8 cellular contexts compared by ENCODE assay signal in genomic region chr12:111685322-111685810, GRCh38. TPM values are rescaled to one million over a fixed set of nuclear protein-coding genes. Genes with fewer than 3 reads are reported as not detected.
DNase-seq lines count a peak whose midpoint lies in the region; ATAC-seq and TF ChIP-seq lines count a peak whose summit lies in the region.

No MANE protein-coding gene starts in this region.

- peaks cover 24% of the 10 kb centered on the region for H3K79me1 ChIP-seq in mesenchymal stem cell (replicated peaks; ENCODE audit: low read length, poor library complexity, severe bottlenecking)

- peak overlapping the region; percentile 96 for H3K9ac ChIP-seq in mesenchymal stem cell (ENCODE audit: low read length)

- no peak overlapping the region for H2BK15ac ChIP-seq in mesenchymal stem cell (ENCODE audit: low read depth, poor library complexity, severe bottlenecking)

- no peak for TF ChIP-seq POLR2A in breast epithelium (IDR thresholded peaks at IDR 0.05)
- no peak for TF ChIP-seq POLR2A in uterus (IDR thresholded peaks at IDR 0.05)

- H3K4me2 ChIP-seq in mesenchymal stem cell (ENCODE audit: low read length, poor library complexity, severe bottlenecking): peak overlapping the region; percentile 75

- H3K9me3 ChIP-seq in breast epithelium (no peaks in the 10 kb centered on the region), mesenchymal stem cell (ENCODE audit: control insufficient read depth, low read length) (no peaks in the 10 kb centered on the region), uterus (no peaks in the 10 kb centered on the region)

- peak overlapping the region; percentile 86 for H3K27ac ChIP-seq in C4-2B
- peak overlapping the region; percentile 88 to 91 for H3K27ac ChIP-seq in breast epithelium
- no peak overlapping the region for H3K27ac ChIP-seq in mesenchymal stem cell (ENCODE audit: low read length, poor library complexity, severe bottlenecking)
- peak overlapping the region; percentile 79 to 86 for H3K27ac ChIP-seq in uterus

- H2BK12ac ChIP-seq in mesenchymal stem cell (ENCODE audit: low read length in 2 of 2): no peak overlapping the region

- H3K4me1 ChIP-seq in breast epithelium (peaks cover 2 to 13% of the 10 kb centered on the region in 2 donors), mesenchymal stem cell (ENCODE audit: control insufficient read depth, insufficient read depth, low read depth, low read length) (peaks cover 7% of the 10 kb centered on the region), uterus (no peaks in the 10 kb centered on the region)

- H3K4me3 ChIP-seq in breast epithelium (peak overlapping the region; percentile 83 to 100 (median 91)), mesenchymal stem cell (ENCODE audit: insufficient read depth in 1 of 2, low read depth in 1 of 2, low read length in 2 of 2) (peak overlapping the region; percentile 95 to 98), uterus (peak overlapping the region; percentile 94 to 100)

- H2AFZ ChIP-seq in mesenchymal stem cell (ENCODE audit: low read depth, low read length): peak overlapping the region; percentile 67

- 1% methylated on average over 36 of the region's 36 CpGs for WGBS in mesenchymal stem cell

- no peak overlapping the region for H3K23ac ChIP-seq in mesenchymal stem cell (ENCODE audit: low read length in 2 of 2)

- H3K36me3 ChIP-seq in breast epithelium (peaks cover 11% of the 10 kb centered on the region), mesenchymal stem cell (ENCODE audit: control insufficient read depth in 1 of 2, insufficient read depth in 2 of 2, low read depth in 1 of 2, low read length in 2 of 2) (peaks cover 11 to 27% of the 10 kb centered on the region in 2 experiments), uterus (no peaks in the 10 kb centered on the region)

- DNase-seq in LHCN-M2 (ENCODE audit: low read depth) (peak; percentile 9), breast epithelium (ENCODE audit: low spot score in 2 of 2) (no peak), mesenchymal stem cell (no peak), uterus (no peak), NCI-H128 (lab: John Stamatoyannopoulos, UW; ENCODE audit: unreplicated experiment) (no peak)
- no peak for DNase-seq in activated effector memory CD4-positive, alpha-beta T cell treated with Interleukin-2 at 50 U/mL for 16 hours

- peak overlapping the region; percentile 68 for H2BK5ac ChIP-seq in mesenchymal stem cell (ENCODE audit: low read depth, low read length, poor library complexity, severe bottlenecking)

- H3K14ac ChIP-seq in mesenchymal stem cell (ENCODE audit: low read length in 2 of 2): no peak overlapping the region

- H4K8ac ChIP-seq in mesenchymal stem cell (ENCODE audit: low read length): peak overlapping the region; percentile 27

- no peaks in the 10 kb centered on the region for H3K27me3 ChIP-seq in breast epithelium
- no peaks in the 10 kb centered on the region for H3K27me3 ChIP-seq in mesenchymal stem cell (ENCODE audit: control insufficient read depth in 1 of 2, insufficient read depth in 1 of 2, low read length in 2 of 2)
- H3K27me3 ChIP-seq in uterus: no peaks in the 10 kb centered on the region

- no peak overlapping the region for H2BK120ac ChIP-seq in mesenchymal stem cell (ENCODE audit: low read depth, low read length)

- peak; percentile 6 for ATAC-seq in GM21367 (IDR thresholded peaks at IDR 0.05; ENCODE audit: unreplicated experiment)

- intact Hi-C loops in breast epithelium (cut with DNase I; ENCODE audit: low total_unique reads) (no loop called here), uterus (cut with DNase I; ENCODE audit: low total_unique reads) (no loop called here)

- peak overlapping the region; percentile 50 to 69 for H3K18ac ChIP-seq in mesenchymal stem cell (ENCODE audit: low read depth in 1 of 2, low read length in 2 of 2)

- H3K4ac ChIP-seq in mesenchymal stem cell (ENCODE audit: low read depth in 1 of 2, low read length in 2 of 2): peak overlapping the region in 1 of 2 experiments; percentile 95

- no peak overlapping the region for H4K91ac ChIP-seq in mesenchymal stem cell (ENCODE audit: low read length)

- no peak for TF ChIP-seq CTCF in C4-2B (conservative IDR thresholded peaks at IDR 0.05)
- TF ChIP-seq CTCF in breast epithelium (IDR thresholded peaks at IDR 0.05): no peak
- TF ChIP-seq CTCF in uterus (IDR thresholded peaks at IDR 0.05): no peak

- H2AK5ac ChIP-seq in mesenchymal stem cell (ENCODE audit: low read length, severe bottlenecking): no peak overlapping the region

RNA-seq across cellular contexts. Expression of gene BRAP, which starts 0.4 kb away (rescaled TPM):
- total RNA-seq in LHCN-M2 (2014; rRNA removed) (18.5 and 19.5 TPM in 2 replicates), breast epithelium (10 to 100 TPM; 17.4 to 23.7 (median 20.5) TPM), uterus (10 to 100 TPM in 3 of 4 donors, 1 to 10 TPM in 1; 3.1 to 23.0 (median 20.4) TPM)
- 9.4 TPM for polyA plus RNA-seq in LHCN-M2 (2012)
- 12.9 TPM for polyA plus RNA-seq in mesenchymal stem cell (2013, experiment 1 of 2)
- polyA plus RNA-seq in mesenchymal stem cell (2013, experiment 2 of 2): 13.5 TPM

RNA-seq across cellular contexts. Expression of gene ACAD10, which starts 0.5 kb away (rescaled TPM):
- 9.3 and 11.8 TPM in 2 replicates for total RNA-seq in LHCN-M2 (2014; rRNA removed)
- 7.2 TPM for polyA plus RNA-seq in LHCN-M2 (2012)
- 10 to 100 TPM; 17.9 to 24.1 (median 18.7) TPM for total RNA-seq in breast epithelium
- 8.6 TPM for polyA plus RNA-seq in mesenchymal stem cell (2013, experiment 1 of 2)
- 10.1 TPM for polyA plus RNA-seq in mesenchymal stem cell (2013, experiment 2 of 2)
- 10 to 100 TPM; 19.4 to 46.4 (median 26.7) TPM for total RNA-seq in uterus
